ENCODE assay signal across 1 cellular context in genomic region chr17:27354051-27354490, GRCh38.
A peak's percentile ranks its signal among the peaks of the same experiment; 100 is the strongest.
TF ChIP-seq lines count a peak whose summit lies in the region.

No MANE protein-coding gene starts in this region.

TF ChIP-seq in HepG2, 621 proteins besides CTCF, POLR2A, EP300 and RAD21 (continued from another document):
- TF ChIP-seq MLXIP (CRISPR knock-in tag; IDR thresholded peaks at IDR 0.05; ENCODE audit: borderline replicate concordance) (no peak), RFXAP (CRISPR knock-in tag; IDR thresholded peaks at IDR 0.05; ENCODE audit: borderline replicate concordance) (0 out of 2 replicates have a peak, but pooled peaks have one; percentile 32), ZNF576 (CRISPR knock-in tag; IDR thresholded peaks at IDR 0.05) (0 out of 2 replicates have a peak, but pooled peaks have one; percentile 46), TAF1 (CRISPR knock-in tag; IDR thresholded peaks at IDR 0.05) (peak; percentile 36; the same call in 1 of the 2 replicates), ZNF501 (CRISPR knock-in tag; IDR thresholded peaks at IDR 0.05) (peak; percentile 77; the same call in 1 of the 2 replicates), ZBTB43 (CRISPR knock-in tag; conservative IDR thresholded peaks at IDR 0.05) (0 out of 2 replicates have a peak, but pooled peaks have one; percentile 29), ZNF430 (CRISPR knock-in tag; IDR thresholded peaks at IDR 0.05) (0 out of 2 replicates have a peak, but pooled peaks have one; percentile 2), MTF2 (CRISPR knock-in tag; IDR thresholded peaks at IDR 0.05; ENCODE audit: borderline replicate concordance) (peak; percentile 49; the same call in 1 of the 2 replicates)
